28 cellular contexts compared by ENCODE assay signal in genomic region chr17:13631541-13631940, GRCh38. TPM values are rescaled to one million over a fixed set of nuclear protein-coding genes. Genes with fewer than 3 reads are reported as not detected.
"Had no signal": no experiment of that assay in that cellular context is flagged by ENCODE, and none has a peak within 500 bp of the region (broad histone marks: within the 10 kb centered on the region; RNA-seq: fewer than 3 reads in every experiment).

No MANE protein-coding gene starts in this region.

- H3K4me1 ChIP-seq: adrenal gland, esophagus muscularis mucosa, left ventricle myocardium inferior, suprapubic skin, tibial artery had no signal

- ATAC-seq: activated CD4-positive, CD25-positive, alpha-beta regulatory T cell treated with anti-CD3 and anti-CD28 coated beads, Interleukin-2, amount 50 U/mL, for 24 hours; foreskin keratinocyte; sciatic nerve had no signal

- H3K27me3 ChIP-seq: brain microvascular endothelial cell, foreskin keratinocyte, neutrophil, suprapubic skin, tibial artery had no signal

- H3K9me3 ChIP-seq: adrenal gland, esophagus muscularis mucosa, left ventricle myocardium inferior, neutrophil, suprapubic skin, tibial artery had no signal

- FAIRE-seq: islet of Langerhans, TTC549 had no signal

- H3K4me3 ChIP-seq: adrenal gland, esophagus muscularis mucosa, left ventricle myocardium inferior, lung, suprapubic skin, tibial artery had no signal

- DNase-seq: activated CD4-positive, alpha-beta T cell treated with anti-CD3 and anti-CD28 coated beads for 48 hours; activated CD4-positive, alpha-beta T cell treated with anti-CD3 and anti-CD28 coated beads, Interleukin-2, amount 50 U/mL, for 48 hours; activated CD8-positive, alpha-beta memory T cell treated with anti-CD3 and anti-CD28 coated beads for 24 hours; activated effector memory CD4-positive, alpha-beta T cell treated with Interleukin-2 at 50 U/mL for 16 hours; activated naive CD4-positive, alpha-beta T cell treated with Interleukin-2 at 50 U/mL for 16 hours; adrenal gland; aorta; brain microvascular endothelial cell; central memory CD4-positive, alpha-beta T cell; endodermal cell; left ventricle myocardium inferior; naive B cell; nephron progenitor cell; retina; stimulated activated naive CD4-positive, alpha-beta T cell; T-helper 9 cell; tibial artery; WERI-Rb-1 had no signal

- H3K27ac ChIP-seq: adrenal gland, brain microvascular endothelial cell, esophagus muscularis mucosa, foreskin keratinocyte, left ventricle myocardium inferior, neutrophil, suprapubic skin, tibial artery, WERI-Rb-1 had no signal

- H3K36me3 ChIP-seq: adrenal gland, brain microvascular endothelial cell, esophagus muscularis mucosa, left ventricle myocardium inferior, neutrophil, suprapubic skin, tibial artery, WERI-Rb-1 had no signal

RNA-seq across cellular contexts. Expression of gene HS3ST3A1, which starts 29.8 kb away (rescaled TPM):
- total RNA-seq: ureter had no signal
- polyA plus RNA-seq: foreskin keratinocyte had no signal
